7 cellular contexts compared by ENCODE assay signal in genomic region chr1:148942896-148943295, GRCh38.
DNase-seq lines count a peak whose midpoint lies in the region; ATAC-seq, FAIRE-seq and TF ChIP-seq lines count a peak whose summit lies in the region.
"Not testable (repeated sequence)": the region's sequence is repeated elsewhere in the genome, so short reads cannot be mapped to it uniquely, and the experiment has no call there.

No MANE protein-coding gene starts in this region.

- TF ChIP-seq POLR2A in endothelial cell of umbilical vein (IDR thresholded peaks at IDR 0.05; ENCODE audit: low read depth, low read length), result not testable (repeated sequence)

- H3K9me1 ChIP-seq in endothelial cell of umbilical vein (replicated peaks; ENCODE audit: control insufficient read depth, extremely low read depth, insufficient read depth, low read length); keratinocyte (ENCODE audit: control insufficient read depth, extremely low read depth, insufficient read depth, low read length): not testable (repeated sequence)

- H3K4me1 ChIP-seq in GM23338 (ENCODE audit: insufficient read depth); PC-3 (ENCODE audit: insufficient read depth, low read length); endothelial cell of umbilical vein (ENCODE audit: control insufficient read depth, extremely low read depth, insufficient read depth, low read length); keratinocyte (ENCODE audit: control insufficient read depth, extremely low read depth, insufficient read depth, low read length); upper lobe of right lung: not testable (repeated sequence)

- H3K9me3 Mint-ChIP-seq in GM23338, WTC11: not testable (repeated sequence)

- H3K27me3 ChIP-seq in GM23338 (ENCODE audit: insufficient read depth); PC-3 (ENCODE audit: low read length); endothelial cell of umbilical vein (ENCODE audit: control insufficient read depth in 2 of 2, insufficient read depth in 2 of 2, low read length in 2 of 2); keratinocyte (ENCODE audit: control insufficient read depth, extremely low read depth, insufficient read depth, low read length); upper lobe of right lung: not testable (repeated sequence)

- ATAC-seq in GM23338 (peak; percentile 75), PC-3 (peak; percentile 62), WTC11 (peak; percentile 84), sciatic nerve (peak; percentile 60), upper lobe of right lung (peak; percentile 72)

- H3K9ac ChIP-seq in PC-3 (ENCODE audit: low read length); endothelial cell of umbilical vein (replicated peaks; ENCODE audit: extremely low read depth, insufficient read depth, low read length); keratinocyte (ENCODE audit: control insufficient read depth, extremely low read depth, insufficient read depth, low read length): not testable (repeated sequence)

- H4K20me1 ChIP-seq in GM23338 (replicated peaks; ENCODE audit: insufficient read depth); PC-3 (ENCODE audit: low read length); endothelial cell of umbilical vein (replicated peaks; ENCODE audit: control insufficient read depth, extremely low read depth, insufficient read depth, low read length); keratinocyte (ENCODE audit: control insufficient read depth, extremely low read depth, insufficient read depth, low read length): not testable (repeated sequence)

- intact Hi-C loops in PC-3 (cut with micrococcal nuclease); endothelial cell of umbilical vein (cut with micrococcal nuclease); sciatic nerve (cut with DNase I); upper lobe of right lung (cut with DNase I): not testable (repeated sequence)

- H3K4me3 ChIP-seq in GM23338; PC-3 (ENCODE audit: low read length); endothelial cell of umbilical vein (replicated peaks in 1 of 3; ENCODE audit: insufficient read depth in 1 of 3, low read depth in 1 of 3, low read length in 3 of 3); keratinocyte (ENCODE audit: control insufficient read depth in 2 of 3, extremely low read depth in 1 of 3, insufficient read depth in 2 of 3, low read depth in 1 of 3, low read length in 3 of 3); upper lobe of right lung: not testable (repeated sequence)

- H3K9me3 ChIP-seq in PC-3 (ENCODE audit: low read length); endothelial cell of umbilical vein (replicated peaks; ENCODE audit: control insufficient read depth, insufficient read depth, low read length); keratinocyte (ENCODE audit: control insufficient read depth, low read depth, low read length); upper lobe of right lung: not testable (repeated sequence)

- not testable (repeated sequence) for H3K4me1 Mint-ChIP-seq in GM23338, WTC11

- not testable (repeated sequence) for H3K4me3 Mint-ChIP-seq in GM23338, WTC11

- not testable (repeated sequence) for TF ChIP-seq CTCF in GM23338 (conservative IDR thresholded peaks at IDR 0.05; ENCODE audit: low read depth in 2 of 2); PC-3 (conservative IDR thresholded peaks at IDR 0.05; ENCODE audit: low read depth, low read length); WTC11 (IDR thresholded peaks at IDR 0.05); endothelial cell of umbilical vein (IDR thresholded peaks at IDR 0.05; ENCODE audit: extremely low read depth in 1 of 2, insufficient read depth in 1 of 2, low read depth in 1 of 2, low read length in 2 of 2); keratinocyte (optimal IDR thresholded peaks at IDR 0.05 in 1 of 3, IDR thresholded peaks at IDR 0.05 in 1 of 3, conservative IDR thresholded peaks at IDR 0.05 in 1 of 3; ENCODE audit: extremely low read depth in 1 of 3, insufficient read depth in 2 of 3, low read length in 3 of 3); upper lobe of right lung (IDR thresholded peaks at IDR 0.05)

- not testable (repeated sequence) for H3F3A ChIP-seq in GM23338 (replicated peaks; ENCODE audit: low read depth); PC-3 (ENCODE audit: low read length, unreplicated experiment)

- H2AFZ ChIP-seq in GM23338; PC-3 (ENCODE audit: low read length); endothelial cell of umbilical vein (ENCODE audit: low read depth, low read length); keratinocyte (ENCODE audit: control insufficient read depth, low read length): not testable (repeated sequence)

- not testable (repeated sequence) for H3K27ac Mint-ChIP-seq in GM23338, WTC11

- FAIRE-seq in endothelial cell of umbilical vein (lab: Jason Lieb, UNC) (peak; percentile 84), keratinocyte (lab: Jason Lieb, UNC) (peak; percentile 13)

- not testable (repeated sequence) for H3K79me2 ChIP-seq in GM23338 (replicated peaks; ENCODE audit: insufficient read depth); PC-3 (ENCODE audit: low read length); endothelial cell of umbilical vein (ENCODE audit: control insufficient read depth, insufficient read depth, low read length); keratinocyte (ENCODE audit: control insufficient read depth, insufficient read depth, low read length)

- POLR2A ChIA-PET in PC-3 (lab: Charles Lee; ENCODE audit: unreplicated experiment); WTC11 (lab: Charles Lee); endothelial cell of umbilical vein (lab: Charles Lee): not testable (repeated sequence)

- not testable (repeated sequence) for DNase-seq in GM23338 (ENCODE audit: low spot score); PC-3; WTC11 (ENCODE audit: low spot score); endothelial cell of umbilical vein (ENCODE audit: low read depth, low spot score); keratinocyte (ENCODE audit: low read depth, low spot score); sciatic nerve (ENCODE audit: low spot score); upper lobe of right lung

- H3K36me3 Mint-ChIP-seq in GM23338 (ENCODE audit: low read depth); WTC11: not testable (repeated sequence)

- not testable (repeated sequence) for H3K27me3 Mint-ChIP-seq in GM23338 (ENCODE audit: insufficient read depth, low read depth, poor library complexity); WTC11 (ENCODE audit: low read depth)

- not testable (repeated sequence) for H3K9me2 ChIP-seq in GM23338 (ENCODE audit: insufficient read depth); PC-3 (replicated peaks; ENCODE audit: low read length)

- CTCF ChIA-PET in PC-3 (lab: Charles Lee); WTC11 (lab: Charles Lee); endothelial cell of umbilical vein (lab: Charles Lee): not testable (repeated sequence)

- not testable (repeated sequence) for H3K36me3 ChIP-seq in GM23338 (ENCODE audit: insufficient read depth); PC-3 (ENCODE audit: low read depth, low read length); endothelial cell of umbilical vein (ENCODE audit: control insufficient read depth in 2 of 2, extremely low read depth in 1 of 2, insufficient read depth in 2 of 2, low read length in 2 of 2); keratinocyte (ENCODE audit: control insufficient read depth in 2 of 2, extremely low read depth in 1 of 2, insufficient read depth in 2 of 2, low read length in 2 of 2); upper lobe of right lung

- H3K4me2 ChIP-seq in GM23338; PC-3 (ENCODE audit: low read length); endothelial cell of umbilical vein (ENCODE audit: insufficient read depth, low read length); keratinocyte (ENCODE audit: control insufficient read depth, extremely low read depth, insufficient read depth, low read depth, low read length): not testable (repeated sequence)

- H3K27ac ChIP-seq in GM23338 (ENCODE audit: low read depth); PC-3 (ENCODE audit: low read length); endothelial cell of umbilical vein (ENCODE audit: insufficient read depth, low read depth, low read length); keratinocyte (ENCODE audit: control insufficient read depth, insufficient read depth, low read length); upper lobe of right lung: not testable (repeated sequence)

- dilution Hi-C loops in endothelial cell of umbilical vein (cut with MboI; ENCODE audit: extremely low pct_ligation_motif_present, low sequenced_read_pairs); keratinocyte (cut with MboI; ENCODE audit: extremely low pct_ligation_motif_present, low sequenced_read_pairs): not testable (repeated sequence)

- not testable (repeated sequence) for BruUV-seq in PC-3 (replicated peaks; lab: Mats Ljungman, UMichigan); endothelial cell of umbilical vein (replicated peaks; lab: Mats Ljungman, UMichigan)
